Comparison of ENCODE assay signal across 24 cellular contexts in the genomic region with DNA sequence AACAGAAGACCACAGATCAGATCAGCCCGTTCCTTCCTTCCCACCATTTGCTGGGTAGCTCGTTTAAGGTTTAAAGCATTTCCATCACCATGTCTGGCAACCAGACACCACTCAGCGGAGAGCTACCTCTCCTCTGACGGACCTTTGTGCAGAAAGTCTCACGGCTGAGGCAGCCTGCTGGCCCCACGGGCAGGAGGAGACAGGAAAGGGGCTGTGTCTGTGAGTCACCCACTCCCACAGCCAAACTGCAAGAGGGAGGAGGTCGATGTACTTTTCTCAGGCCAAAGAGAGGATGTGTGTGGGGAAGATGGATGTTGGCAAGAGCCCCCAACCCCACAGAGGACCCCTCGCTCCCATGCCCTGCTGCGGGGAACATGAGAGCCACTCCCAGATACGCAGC.
"Had no signal": no experiment of that assay in that cellular context is flagged by ENCODE, and none has a peak within 500 bp of the region (broad histone marks: within the 10 kb centered on the region; RNA-seq: fewer than 3 reads in every experiment).

No MANE protein-coding gene starts in this region.

- H3K4me1 Mint-ChIP-seq: activated naive CD4-positive, alpha-beta T cell treated with anti-CD3 and anti-CD28 coated beads, Interleukin-2, amount 10 ng/mL, durations not matched to agents 7 days and 5 days; activated naive CD8-positive, alpha-beta T cell treated with anti-CD3 and anti-CD28 coated beads, Interleukin-2, amount 50 U/mL, for 24 hours; naive B cell had no signal

- H3K4me3 Mint-ChIP-seq: activated naive CD4-positive, alpha-beta T cell treated with anti-CD3 and anti-CD28 coated beads, Interleukin-2, amount 10 ng/mL, durations not matched to agents 7 days and 5 days; activated naive CD8-positive, alpha-beta T cell treated with anti-CD3 and anti-CD28 coated beads, Interleukin-2, amount 50 U/mL, for 24 hours; effector memory CD8-positive, alpha-beta T cell; naive B cell; T-helper 1 cell treated with Interleukin-12 subunit alpha and Interleukin-12 subunit beta and Interleukin-4 antibody, amounts not matched to agents 30 μg/mL and 1 μg/mL, for 36 hours had no signal

- H3K27me3 Mint-ChIP-seq: activated naive CD4-positive, alpha-beta T cell treated with anti-CD3 and anti-CD28 coated beads, Interleukin-2, amount 10 ng/mL, durations not matched to agents 7 days and 5 days; activated naive CD8-positive, alpha-beta T cell treated with anti-CD3 and anti-CD28 coated beads, Interleukin-2, amount 50 U/mL, for 24 hours; naive B cell had no signal

- H2AFZ ChIP-seq: parathyroid adenoma had no signal

- H3K79me2 ChIP-seq: parathyroid adenoma had no signal

- H3K27ac ChIP-seq: cardiac muscle cell, epithelial cell of prostate, foreskin keratinocyte, left lung, parathyroid adenoma, sigmoid colon, spleen, tibial artery, vagina had no signal

- H3K27ac Mint-ChIP-seq: activated naive CD4-positive, alpha-beta T cell treated with anti-CD3 and anti-CD28 coated beads, Interleukin-2, amount 10 ng/mL, durations not matched to agents 7 days and 5 days; activated naive CD8-positive, alpha-beta T cell treated with anti-CD3 and anti-CD28 coated beads, Interleukin-2, amount 50 U/mL, for 24 hours; effector memory CD8-positive, alpha-beta T cell; naive B cell; T-helper 1 cell treated with Interleukin-12 subunit alpha and Interleukin-12 subunit beta and Interleukin-4 antibody, amounts not matched to agents 30 μg/mL and 1 μg/mL, for 36 hours had no signal

- H3K4me1 ChIP-seq: foreskin keratinocyte, left lung, parathyroid adenoma, sigmoid colon, spleen, tibial artery, vagina had no signal

- H3K9ac ChIP-seq: parathyroid adenoma had no signal

- H3K4me3 ChIP-seq: cardiac muscle cell, left lung, mucosa of descending colon, sigmoid colon, spleen, tibial artery, vagina had no signal

- H3K9me3 Mint-ChIP-seq: activated naive CD4-positive, alpha-beta T cell treated with anti-CD3 and anti-CD28 coated beads, Interleukin-2, amount 10 ng/mL, durations not matched to agents 7 days and 5 days; activated naive CD8-positive, alpha-beta T cell treated with anti-CD3 and anti-CD28 coated beads, Interleukin-2, amount 50 U/mL, for 24 hours; effector memory CD8-positive, alpha-beta T cell; naive B cell; T-helper 1 cell treated with Interleukin-12 subunit alpha and Interleukin-12 subunit beta and Interleukin-4 antibody, amounts not matched to agents 30 μg/mL and 1 μg/mL, for 36 hours had no signal

- H3K27me3 ChIP-seq: cardiac muscle cell, foreskin keratinocyte, left lung, sigmoid colon, spleen, tibial artery, vagina had no signal

- H3K9me3 ChIP-seq: left lung, mucosa of descending colon, sigmoid colon, spleen, tibial artery, vagina had no signal

- DNase-seq: activated CD4-positive, alpha-beta T cell treated with anti-CD3 and anti-CD28 coated beads, Interleukin-2, amount 50 U/mL, for 1 hour; activated CD4-positive, CD25-positive, alpha-beta regulatory T cell treated with anti-CD3 and anti-CD28 coated beads, Interleukin-2, amount 50 U/mL, for 72 hours; activated CD8-positive, alpha-beta memory T cell treated with anti-CD3 and anti-CD28 coated beads, Interleukin-2, amount 50 U/mL, for 4 hours; activated effector memory CD4-positive, alpha-beta T cell treated with Interleukin-2 at 50 U/mL for 16 hours; activated naive CD4-positive, alpha-beta T cell treated with anti-CD3 and anti-CD28 coated beads, Interleukin-2, amount 10 ng/mL, durations not matched to agents 7 days and 5 days; activated naive CD8-positive, alpha-beta T cell treated with anti-CD3 and anti-CD28 coated beads, Interleukin-2, amount 50 U/mL, for 24 hours; activated T-cell treated with anti-CD3 and anti-CD28 coated beads, Interleukin-2, amount 50 U/mL, for 48 hours; anterior cingulate cortex; effector memory CD8-positive, alpha-beta T cell; foreskin keratinocyte; kidney; left lung; mucosa of descending colon; naive B cell; sigmoid colon; spleen; stimulated activated CD8-positive, alpha-beta memory T cell treated with anti-CD3 and anti-CD28 coated beads, Interleukin-4, amount 100 ng/mL, for 48 hours; stimulated activated naive CD4-positive, alpha-beta T cell treated with Interleukin-2 at 50 U/mL for 16 hours; tibial artery had no signal

- ATAC-seq: activated naive CD8-positive, alpha-beta T cell treated with anti-CD3 and anti-CD28 coated beads, Interleukin-2, amount 50 U/mL, for 24 hours; effector memory CD8-positive, alpha-beta T cell; foreskin keratinocyte; left lung; mucosa of descending colon had no signal

- H3K36me3 ChIP-seq: cardiac muscle cell, left lung, sigmoid colon, spleen, tibial artery, vagina had no signal

- H3K36me3 Mint-ChIP-seq: activated naive CD4-positive, alpha-beta T cell treated with anti-CD3 and anti-CD28 coated beads, Interleukin-2, amount 10 ng/mL, durations not matched to agents 7 days and 5 days; naive B cell had no signal
